9 cellular contexts compared by ENCODE assay signal in genomic region chr22:37163618-37164534, GRCh38. TPM values are rescaled to one million over a fixed set of nuclear protein-coding genes. Genes with fewer than 3 reads are reported as not detected.
DNase-seq lines count a peak whose midpoint lies in the region; ATAC-seq and TF ChIP-seq lines count a peak whose summit lies in the region.
"Had no signal": no experiment of that assay in that cellular context is flagged by ENCODE, and none has a peak within 500 bp of the region (broad histone marks: within the 10 kb centered on the region; RNA-seq: fewer than 3 reads in every experiment).

No MANE protein-coding gene starts in this region.

- DNase-seq in activated CD4-positive, alpha-beta memory T cell treated with anti-CD3 and anti-CD28 coated beads for 36 hours: peak; percentile 95
- peak; percentile 70 to 78 for DNase-seq in stimulated activated CD4-positive, alpha-beta T cell treated with anti-CD3 and anti-CD28 coated beads, Interleukin-2, amount 100 ng/mL, for 24 hours
- DNase-seq in tibial artery (no peak), BE2C (no peak), esophagus muscularis mucosa (ENCODE audit: extremely low spot score) (no peak), lower leg skin (ENCODE audit: low spot score in 2 of 2) (no peak)
- DNase-seq: naive B cell had no signal

- H3K27me3 Mint-ChIP-seq in activated CD4-positive, alpha-beta memory T cell treated with anti-CD3 and anti-CD28 coated beads for 36 hours: no peaks in the 10 kb centered on the region

- H3K27ac ChIP-seq in tibial artery: no peak overlapping the region
- no peak overlapping the region for H3K27ac ChIP-seq in esophagus muscularis mucosa (replicated peaks in 1 of 4)

- H3K9me3 ChIP-seq in tibial artery: no peaks in the 10 kb centered on the region
- no peaks in the 10 kb centered on the region for H3K9me3 ChIP-seq in BE2C
- H3K9me3 ChIP-seq in esophagus muscularis mucosa: peaks cover 0 to 3% (median 0%) of the 10 kb centered on the region in 4 donors

- H3K4me1 Mint-ChIP-seq in activated CD4-positive, alpha-beta memory T cell treated with anti-CD3 and anti-CD28 coated beads for 36 hours (ENCODE audit: low read depth): peaks cover 84% of the 10 kb centered on the region

- H3K4me3 ChIP-seq in tibial artery: no peak overlapping the region
- H3K4me3 ChIP-seq in BE2C (ENCODE audit: low read depth, low read length): no peak overlapping the region
- no peak overlapping the region for H3K4me3 ChIP-seq in esophagus muscularis mucosa
- H3K4me3 ChIP-seq in lower leg skin (ENCODE audit: low read depth, poor library complexity, severe bottlenecking): no peak overlapping the region

- CTCF ChIA-PET in activated CD4-positive, alpha-beta memory T cell treated with anti-CD3 and anti-CD28 coated beads for 36 hours (lab: Charles Lee): interaction anchor here (0.8 to 8.4 kb wide), 22 partner anchors 14 to 382 kb away, joined by 3 to 183 read pairs (median 6); partner anchors contain the start of gene IL2RB

- H3K4me3 Mint-ChIP-seq in activated CD4-positive, alpha-beta memory T cell treated with anti-CD3 and anti-CD28 coated beads for 36 hours: peak overlapping the region; percentile 63

- TF ChIP-seq CTCF in tibial artery (IDR thresholded peaks at IDR 0.05) (no peak), BE2C (IDR thresholded peaks at IDR 0.05; ENCODE audit: low read depth, low read length) (no peak), esophagus muscularis mucosa (IDR thresholded peaks at IDR 0.05) (no peak), lower leg skin (IDR thresholded peaks at IDR 0.05) (no peak)

- POLR2A ChIA-PET in activated CD4-positive, alpha-beta memory T cell treated with anti-CD3 and anti-CD28 coated beads for 36 hours (lab: Charles Lee): interaction anchor here (0.6 to 8.8 kb wide), 18 partner anchors 15 to 402 kb away, joined by 3 to 240 read pairs (median 6); partner anchors contain the start of genes IL2RB, KCTD17 and RAC2

- H3K36me3 ChIP-seq in tibial artery (no peaks in the 10 kb centered on the region), BE2C (no peaks in the 10 kb centered on the region), esophagus muscularis mucosa (no peaks in the 10 kb centered on the region)

- peak; percentile 37 for ATAC-seq in GM18868 (IDR thresholded peaks at IDR 0.05; ENCODE audit: unreplicated experiment)
- ATAC-seq in HG02642 (IDR thresholded peaks at IDR 0.05; ENCODE audit: poor library complexity, unreplicated experiment): peak; percentile 31

- TF ChIP-seq EP300 in esophagus muscularis mucosa (IDR thresholded peaks at IDR 0.05): no peak

- H3K4me1 ChIP-seq in tibial artery: peaks cover 0 to 7% (median 4%) of the 10 kb centered on the region in 4 donors
- peaks cover 18% of the 10 kb centered on the region for H3K4me1 ChIP-seq in BE2C
- H3K4me1 ChIP-seq in esophagus muscularis mucosa: peaks cover 15 to 27% (median 21%) of the 10 kb centered on the region in 4 donors

- H3K36me3 Mint-ChIP-seq in activated CD4-positive, alpha-beta memory T cell treated with anti-CD3 and anti-CD28 coated beads for 36 hours: peaks cover 7% of the 10 kb centered on the region
- H3K36me3 Mint-ChIP-seq: naive B cell had no signal

- H3K27ac Mint-ChIP-seq in activated CD4-positive, alpha-beta memory T cell treated with anti-CD3 and anti-CD28 coated beads for 36 hours: peak overlapping the region; percentile 96

- H3K27me3 ChIP-seq in tibial artery (peaks cover 0 to 39% of the 10 kb centered on the region in 2 donors), BE2C (no peaks in the 10 kb centered on the region), esophagus muscularis mucosa (peaks cover 0 to 37% (median 2%) of the 10 kb centered on the region in 4 donors)

- WGBS in esophagus muscularis mucosa: 87% methylated on average over 13 of the region's 22 CpGs
- 79 to 87% methylated on average over 22 of the region's 22 CpGs for WGBS in lower leg skin, 2 donors

- intact Hi-C loops in activated CD4-positive, alpha-beta memory T cell treated with anti-CD3 and anti-CD28 coated beads for 36 hours (cut with micrococcal nuclease): loop anchor here (1.0 to 2.0 kb wide), 3 partner anchors 55 to 80 kb away; partner anchors contain the start of gene RAC2
- intact Hi-C loops in tibial artery (cut with DNase I; ENCODE audit: low total_unique reads): no loop called here
- intact Hi-C loops in esophagus muscularis mucosa (cut with DNase I): no loop called here
- intact Hi-C loops in lower leg skin (cut with DNase I; ENCODE audit: low total_unique reads): no loop called here

- H3K9me3 Mint-ChIP-seq in activated CD4-positive, alpha-beta memory T cell treated with anti-CD3 and anti-CD28 coated beads for 36 hours: peaks cover 5% of the 10 kb centered on the region

- no peak for TF ChIP-seq POLR2A in esophagus muscularis mucosa (IDR thresholded peaks at IDR 0.05; ENCODE audit: low read depth)
- no peak for TF ChIP-seq POLR2A in lower leg skin (IDR thresholded peaks at IDR 0.05)

RNA-seq across cellular contexts. Expression of gene IL2RB, which starts 14.2 kb away (rescaled TPM):
- total RNA-seq in activated CD4-positive, alpha-beta memory T cell treated with anti-CD3 and anti-CD28 coated beads for 36 hours: 100 to 1,000 TPM; 306 to 310 TPM
- polyA plus RNA-seq in BE2C (2012; ENCODE audit: insufficient read depth, insufficient read length, low read depth): 1.8 TPM
- total RNA-seq in esophagus muscularis mucosa: 1 to 10 TPM in 2 of 4 donors, under 1 TPM in 2; 0.19 to 2.9 (median 1.5) TPM
- 10 to 100 TPM in 1 of 4 donors, 1 to 10 TPM in 3; 6.1 to 15.9 (median 8.8) TPM for total RNA-seq in lower leg skin

RNA-seq across cellular contexts. Expression of gene C1QTNF6, which starts 24.2 kb away (rescaled TPM):
- total RNA-seq in activated CD4-positive, alpha-beta memory T cell treated with anti-CD3 and anti-CD28 coated beads for 36 hours: 10 to 100 TPM; 11.1 to 13.0 TPM
- 9.3 TPM for polyA plus RNA-seq in BE2C (2012; ENCODE audit: insufficient read depth, insufficient read length, low read depth)
- total RNA-seq in esophagus muscularis mucosa (1 to 10 TPM in 3 of 4 donors, under 1 TPM in 1; 0.83 to 2.9 (median 1.3) TPM), lower leg skin (1 to 10 TPM in 3 of 4 donors, under 1 TPM in 1; 0.81 to 8.9 (median 2.1) TPM)

RNA-seq across cellular contexts. Expression of gene SSTR3, which starts 48.4 kb away (rescaled TPM):
- total RNA-seq in activated CD4-positive, alpha-beta memory T cell treated with anti-CD3 and anti-CD28 coated beads for 36 hours: 1 to 10 TPM; 8.5 to 9.3 TPM
- polyA plus RNA-seq in BE2C (2012; ENCODE audit: insufficient read depth, insufficient read length, low read depth): 1.7 TPM
- total RNA-seq in esophagus muscularis mucosa (not detected), lower leg skin (not detected)

RNA-seq across cellular contexts. Expression of gene TMPRSS6, which starts 54.4 kb away (rescaled TPM):
- total RNA-seq in activated CD4-positive, alpha-beta memory T cell treated with anti-CD3 and anti-CD28 coated beads for 36 hours: 10 to 100 TPM; 39.9 to 42.1 TPM
- polyA plus RNA-seq in BE2C (2012; ENCODE audit: insufficient read depth, insufficient read length, low read depth): 0.74 TPM
- total RNA-seq in esophagus muscularis mucosa: not detected
- total RNA-seq in lower leg skin: 1 to 10 TPM in 3 of 4 donors, under 1 TPM in 1; 0.65 to 7.5 (median 2.8) TPM

Comparison
In these comparisons a context has a peak if more than half of its experiments do, and no peak if none do; other contexts are left out.
1. DNase-seq: peak in activated CD4-positive, alpha-beta memory T cell treated with anti-CD3 and anti-CD28 coated beads for 36 hours (single experiment) and stimulated activated CD4-positive, alpha-beta T cell treated with anti-CD3 and anti-CD28 coated beads, Interleukin-2, amount 100 ng/mL, for 24 hours (2 of 2); none in tibial artery (0 of 2), BE2C (single experiment), esophagus muscularis mucosa (single experiment) and lower leg skin (0 of 2).
2. RNA of gene IL2RB, which starts 14.2 kb away (total RNA-seq): 306 to 310 TPM in activated CD4-positive, alpha-beta memory T cell treated with anti-CD3 and anti-CD28 coated beads for 36 hours; 6.1 to 15.9 TPM in lower leg skin and 0.19 to 2.9 TPM in esophagus muscularis mucosa; every median in the first group is over 10 times any median in the second.
3. RNA of gene SSTR3, which starts 48.4 kb away (total RNA-seq): 8.5 to 9.3 TPM in activated CD4-positive, alpha-beta memory T cell treated with anti-CD3 and anti-CD28 coated beads for 36 hours; not detected in esophagus muscularis mucosa and not detected in lower leg skin; every median in the first group is over 4 times any median in the second.